ENCODE assay signal across 36 cellular contexts in the genomic region with DNA sequence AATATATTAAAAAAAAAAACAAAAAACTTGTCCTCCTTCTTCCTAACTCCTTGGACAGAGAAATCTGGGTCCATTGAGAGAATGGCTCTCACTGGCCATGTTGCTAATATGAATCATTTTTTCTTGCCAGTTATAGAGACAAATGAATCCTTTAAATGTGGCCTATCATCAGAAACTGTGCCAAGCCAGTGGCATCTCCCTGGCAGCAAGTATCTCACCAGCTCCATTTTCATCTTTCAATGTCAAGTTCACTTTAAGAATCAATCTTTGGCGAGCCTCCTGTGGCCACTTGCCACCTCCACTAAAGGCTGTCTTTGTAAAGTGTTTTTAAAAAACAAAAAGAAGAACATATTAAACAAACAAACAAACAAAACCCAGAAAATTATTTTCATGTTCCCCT.
"Had no signal": no experiment of that assay in that cellular context is flagged by ENCODE, and none has a peak within 500 bp of the region (broad histone marks: within the 10 kb centered on the region; RNA-seq: fewer than 3 reads in every experiment).

No MANE protein-coding gene starts in this region.

- H3K27ac ChIP-seq: adrenal gland, ascending aorta, body of pancreas, brain microvascular endothelial cell, breast epithelium, cardiac muscle cell had no signal

- H3K27ac Mint-ChIP-seq: activated naive CD4-positive, alpha-beta T cell treated with anti-CD3 and anti-CD28 coated beads for 36 hours; activated naive CD4-positive, alpha-beta T cell treated with anti-CD3 and anti-CD28 coated beads, Interleukin-2, amount 10 ng/mL, durations not matched to agents 7 days and 5 days; activated naive CD4-positive, alpha-beta T cell treated with anti-CD3 and anti-CD28 coated beads, Interleukin-2, amount 50 U/mL, for 24 hours; activated naive CD4-positive, alpha-beta T cell treated with anti-CD3 and anti-CD28 coated beads, Interleukin-2, amount 50 U/mL, for 72 hours; activated naive CD8-positive, alpha-beta T cell; activated naive CD8-positive, alpha-beta T cell treated with anti-CD3 and anti-CD28 coated beads, Interleukin-2, amount 10 ng/mL, durations not matched to agents 7 days and 5 days; activated naive CD8-positive, alpha-beta T cell treated with anti-CD3 and anti-CD28 coated beads, Interleukin-2, amount 50 U/mL, for 24 hours; activated T-cell treated with anti-CD3 and anti-CD28 coated beads, Interleukin-2, amount 50 U/mL, for 24 hours; activated T-cell treated with anti-CD3 and anti-CD28 coated beads, Interleukin-2, amount 50 U/mL, for 72 hours; activated T-helper 1 cell treated with anti-CD3 and anti-CD28 coated beads, Interleukin-12 subunit alpha, Interleukin-12 subunit beta, Interleukin-2, Interleukin-4 antibody, amounts not matched to agents 30 ng/mL and 10 ng/mL and 1 ng/mL, durations not matched to agents 14 hours and 24 hours and 36 hours; activated T-helper 17 cell treated with anti-CD3 and anti-CD28 coated beads, Interleukin-2, amount 50 U/mL, for 72 hours; activated T-helper 2 cell treated with anti-CD3 and anti-CD28 coated beads, Interferon-gamma antibody, Interleukin-2, Interleukin-4, amounts not matched to agents 10 μg/mL and 5 μg/mL and 100 μg/mL, durations not matched to agents 14 hours and 24 hours and 36 hours; brain had no signal

- DNase-seq: activated effector memory CD4-positive, alpha-beta T cell treated with anti-CD3 and anti-CD28 coated beads, Interleukin-2, amount 50 U/mL, for 16 hours; activated effector memory CD4-positive, alpha-beta T cell treated with Interleukin-2 at 50 U/mL for 16 hours; activated gamma-delta T cell; activated gamma-delta T cell treated with Interleukin-2 at 50 U/mL for 16 hours; activated naive CD4-positive, alpha-beta T cell; activated naive CD4-positive, alpha-beta T cell treated with anti-CD3 and anti-CD28 coated beads for 36 hours; activated naive CD4-positive, alpha-beta T cell treated with anti-CD3 and anti-CD28 coated beads, Interleukin-2, amount 10 ng/mL, durations not matched to agents 7 days and 5 days; activated naive CD4-positive, alpha-beta T cell treated with anti-CD3 and anti-CD28 coated beads, Interleukin-2, amount 50 U/mL, for 16 hours; activated naive CD4-positive, alpha-beta T cell treated with Interleukin-2 at 50 U/mL for 16 hours; activated naive CD8-positive, alpha-beta T cell treated with anti-CD3 and anti-CD28 coated beads, Interleukin-2, amount 10 ng/mL, durations not matched to agents 7 days and 5 days; activated naive CD8-positive, alpha-beta T cell treated with anti-CD3 and anti-CD28 coated beads, Interleukin-2, amount 50 U/mL, for 24 hours; activated T-cell treated with anti-CD3 and anti-CD28 coated beads, Interleukin-2, amount 50 U/mL, for 24 hours; activated T-cell treated with anti-CD3 and anti-CD28 coated beads, Interleukin-2, amount 50 U/mL, for 4 hours; activated T-cell treated with anti-CD3 and anti-CD28 coated beads, Interleukin-2, amount 50 U/mL, for 48 hours; activated T-cell treated with anti-CD3 and anti-CD28 coated beads, Interleukin-2, amount 50 U/mL, for 72 hours; amniotic stem cell; amygdala; anterior cingulate cortex; aorta; body of pancreas; brain microvascular endothelial cell; caudate nucleus; central memory CD4-positive, alpha-beta T cell; cerebellar nuclear complex had no signal

- ATAC-seq: activated naive CD4-positive, alpha-beta T cell treated with anti-CD3 and anti-CD28 coated beads, Interleukin-2, amount 50 U/mL, for 72 hours; activated naive CD8-positive, alpha-beta T cell treated with anti-CD3 and anti-CD28 coated beads, Interleukin-2, amount 50 U/mL, for 24 hours; activated T-cell treated with anti-CD3 and anti-CD28 coated beads, Interleukin-2, amount 50 U/mL, for 4 hours; activated T-cell treated with anti-CD3 and anti-CD28 coated beads, Interleukin-2, amount 50 U/mL, for 72 hours; activated T-helper 17 cell treated with anti-CD3 and anti-CD28 coated beads, Interleukin-2, amount 50 U/mL, for 72 hours; body of pancreas had no signal

- H3K4me3 Mint-ChIP-seq: activated naive CD4-positive, alpha-beta T cell treated with anti-CD3 and anti-CD28 coated beads for 36 hours; activated naive CD4-positive, alpha-beta T cell treated with anti-CD3 and anti-CD28 coated beads, Interleukin-2, amount 10 ng/mL, durations not matched to agents 7 days and 5 days; activated naive CD4-positive, alpha-beta T cell treated with anti-CD3 and anti-CD28 coated beads, Interleukin-2, amount 50 U/mL, for 24 hours; activated naive CD8-positive, alpha-beta T cell; activated naive CD8-positive, alpha-beta T cell treated with anti-CD3 and anti-CD28 coated beads, Interleukin-2, amount 10 ng/mL, durations not matched to agents 7 days and 5 days; activated naive CD8-positive, alpha-beta T cell treated with anti-CD3 and anti-CD28 coated beads, Interleukin-2, amount 50 U/mL, for 24 hours; activated T-cell treated with anti-CD3 and anti-CD28 coated beads, Interleukin-2, amount 50 U/mL, for 24 hours; activated T-cell treated with anti-CD3 and anti-CD28 coated beads, Interleukin-2, amount 50 U/mL, for 4 hours; activated T-cell treated with anti-CD3 and anti-CD28 coated beads, Interleukin-2, amount 50 U/mL, for 72 hours; activated T-helper 1 cell treated with anti-CD3 and anti-CD28 coated beads, Interleukin-12 subunit alpha, Interleukin-12 subunit beta, Interleukin-2, Interleukin-4 antibody, amounts not matched to agents 30 ng/mL and 10 ng/mL and 1 ng/mL, durations not matched to agents 14 hours and 24 hours and 36 hours; activated T-helper 17 cell treated with anti-CD3 and anti-CD28 coated beads, Interleukin-2, amount 50 U/mL, for 72 hours; brain; central memory CD8-positive, alpha-beta T cell had no signal

- H3K36me3 Mint-ChIP-seq: activated naive CD4-positive, alpha-beta T cell treated with anti-CD3 and anti-CD28 coated beads, Interleukin-2, amount 10 ng/mL, durations not matched to agents 7 days and 5 days; activated naive CD4-positive, alpha-beta T cell treated with anti-CD3 and anti-CD28 coated beads, Interleukin-2, amount 50 U/mL, for 24 hours; activated naive CD4-positive, alpha-beta T cell treated with anti-CD3 and anti-CD28 coated beads, Interleukin-2, amount 50 U/mL, for 72 hours; activated naive CD8-positive, alpha-beta T cell; activated naive CD8-positive, alpha-beta T cell treated with anti-CD3 and anti-CD28 coated beads, Interleukin-2, amount 10 ng/mL, durations not matched to agents 7 days and 5 days; brain had no signal

- H3K36me3 ChIP-seq: adrenal gland, ascending aorta, brain microvascular endothelial cell, breast epithelium, cardiac muscle cell had no signal

- H3K27me3 ChIP-seq: adrenal gland, ascending aorta, body of pancreas, brain microvascular endothelial cell, breast epithelium, cardiac muscle cell had no signal

- H3K4me1 Mint-ChIP-seq: activated naive CD4-positive, alpha-beta T cell treated with anti-CD3 and anti-CD28 coated beads, Interleukin-2, amount 10 ng/mL, durations not matched to agents 7 days and 5 days; activated naive CD4-positive, alpha-beta T cell treated with anti-CD3 and anti-CD28 coated beads, Interleukin-2, amount 50 U/mL, for 24 hours; activated naive CD8-positive, alpha-beta T cell treated with anti-CD3 and anti-CD28 coated beads, Interleukin-2, amount 10 ng/mL, durations not matched to agents 7 days and 5 days; activated naive CD8-positive, alpha-beta T cell treated with anti-CD3 and anti-CD28 coated beads, Interleukin-2, amount 50 U/mL, for 24 hours; activated T-helper 17 cell treated with anti-CD3 and anti-CD28 coated beads, Interleukin-2, amount 50 U/mL, for 72 hours; brain; central memory CD8-positive, alpha-beta T cell had no signal

- H3K4me1 ChIP-seq: adrenal gland, ascending aorta, body of pancreas, breast epithelium had no signal

- H3K27me3 Mint-ChIP-seq: activated naive CD4-positive, alpha-beta T cell treated with anti-CD3 and anti-CD28 coated beads, Interleukin-2, amount 10 ng/mL, durations not matched to agents 7 days and 5 days; activated naive CD4-positive, alpha-beta T cell treated with anti-CD3 and anti-CD28 coated beads, Interleukin-2, amount 50 U/mL, for 24 hours; activated naive CD8-positive, alpha-beta T cell; activated naive CD8-positive, alpha-beta T cell treated with anti-CD3 and anti-CD28 coated beads, Interleukin-2, amount 10 ng/mL, durations not matched to agents 7 days and 5 days; activated naive CD8-positive, alpha-beta T cell treated with anti-CD3 and anti-CD28 coated beads, Interleukin-2, amount 50 U/mL, for 24 hours; activated T-cell treated with anti-CD3 and anti-CD28 coated beads, Interleukin-2, amount 50 U/mL, for 24 hours; activated T-helper 17 cell treated with anti-CD3 and anti-CD28 coated beads, Interleukin-2, amount 50 U/mL, for 72 hours; brain; central memory CD8-positive, alpha-beta T cell had no signal

- H3K9me3 Mint-ChIP-seq: activated T-helper 1 cell treated with anti-CD3 and anti-CD28 coated beads, Interleukin-12 subunit alpha, Interleukin-12 subunit beta, Interleukin-2, Interleukin-4 antibody, amounts not matched to agents 30 ng/mL and 10 ng/mL and 1 ng/mL, durations not matched to agents 14 hours and 24 hours and 36 hours; activated T-helper 2 cell treated with anti-CD3 and anti-CD28 coated beads, Interferon-gamma antibody, Interleukin-2, Interleukin-4, amounts not matched to agents 10 μg/mL and 5 μg/mL and 100 μg/mL, durations not matched to agents 14 hours and 24 hours and 36 hours had no signal

- H3K4me3 ChIP-seq: adrenal gland, ascending aorta, body of pancreas, breast epithelium, cardiac muscle cell had no signal

- H3K9me3 ChIP-seq: adrenal gland, ascending aorta, body of pancreas, breast epithelium had no signal
